1 cellular context compared by ENCODE assay signal in genomic region chr10:71912431-71912830, GRCh38.
TF ChIP-seq lines count a peak whose summit lies in the region.

No MANE protein-coding gene starts in this region.

TF ChIP-seq in HepG2, 621 proteins besides CTCF, POLR2A, EP300 and RAD21 (continued from another document):
- TF ChIP-seq POLR2AphosphoS5 (IDR thresholded peaks at IDR 0.05; ENCODE audit: low read depth, low read length): no peak
- TF ChIP-seq ZNF567 (CRISPR knock-in tag; IDR thresholded peaks at IDR 0.05; ENCODE audit: borderline replicate concordance): no peak
- 0 out of 2 replicates have a peak, but pooled peaks have one; percentile 13 for TF ChIP-seq SMC3 (IDR thresholded peaks at IDR 0.05; ENCODE audit: low read length)
